In the genomic region with DNA sequence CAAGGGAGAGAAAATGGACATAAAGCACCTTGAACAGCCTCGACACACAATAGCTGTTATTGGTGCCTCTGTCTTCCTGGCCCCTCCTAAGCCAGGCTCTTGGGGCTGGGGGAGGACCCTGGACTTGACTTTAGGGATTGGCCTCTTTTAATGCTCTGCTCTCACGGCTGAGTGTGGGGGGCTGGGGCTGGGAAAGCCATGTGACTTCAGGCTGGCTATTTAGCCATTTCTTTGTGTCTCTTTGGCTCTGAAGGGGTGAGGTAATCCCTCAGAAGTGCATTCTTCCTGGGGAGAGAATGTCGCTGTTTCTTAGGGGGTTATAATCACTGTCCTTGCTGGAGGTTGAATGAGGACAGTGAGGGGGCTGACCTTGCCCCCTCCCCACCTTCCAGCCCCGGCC, we compare ENCODE assay signal across 17 cellular contexts. TPM values are rescaled to one million over a fixed set of nuclear protein-coding genes. Genes with fewer than 3 reads are reported as not detected.
DNase-seq lines count a peak whose midpoint lies in the region; ATAC-seq lines count a peak whose summit lies in the region.
"Had no signal": no experiment of that assay in that cellular context is flagged by ENCODE, and none has a peak within 500 bp of the region (broad histone marks: within the 10 kb centered on the region; RNA-seq: fewer than 3 reads in every experiment).

No MANE protein-coding gene starts in this region.

- H2BK120ac ChIP-seq in trophoblast cell (ENCODE audit: insufficient read depth, low read length, poor library complexity): peak overlapping the region; percentile 10

- peak overlapping the region; percentile 58 for H4K91ac ChIP-seq in trophoblast cell (ENCODE audit: low read depth, low read length)

- peak overlapping the region; percentile 35 for H2AFZ ChIP-seq in trophoblast cell (ENCODE audit: insufficient read depth, low read length, poor library complexity)
- H2AFZ ChIP-seq: parathyroid adenoma had no signal

- peaks cover 12% of the 10 kb centered on the region for H3K4me1 ChIP-seq in iPS-18a (ENCODE audit: control insufficient read depth, low read depth, low read length)
- peaks cover 13 to 19% of the 10 kb centered on the region in 2 experiments for H3K4me1 ChIP-seq in trophoblast cell (ENCODE audit: control insufficient read depth in 1 of 2, insufficient read depth in 2 of 2, low read length in 2 of 2)
- H3K4me1 ChIP-seq: parathyroid adenoma had no signal

- H3K27me3 ChIP-seq in iPS-18a (ENCODE audit: control insufficient read depth, insufficient read depth, low read length): no peaks in the 10 kb centered on the region
- no peaks in the 10 kb centered on the region for H3K27me3 ChIP-seq in trophoblast cell (ENCODE audit: insufficient read depth, low read length)
- no peaks in the 10 kb centered on the region; the same call in 1 of the 2 replicates for H3K27me3 ChIP-seq in MG63
- H3K27me3 ChIP-seq: vagina had no signal

- H3K27ac ChIP-seq in iPS-18a (ENCODE audit: low read length) (no peak overlapping the region), trophoblast cell (ENCODE audit: low read depth, low read length) (peak overlapping the region; percentile 29)
- H3K27ac ChIP-seq: parathyroid adenoma, vagina had no signal

- no peak overlapping the region for H3K4me2 ChIP-seq in trophoblast cell (ENCODE audit: low read length)

- H3K79me2 ChIP-seq in trophoblast cell (ENCODE audit: control insufficient read depth, insufficient read depth, low read length, poor library complexity): no peaks in the 10 kb centered on the region
- H3K79me2 ChIP-seq: parathyroid adenoma had no signal

- H3K23ac ChIP-seq in trophoblast cell (ENCODE audit: low read length): no peak overlapping the region

- no peak overlapping the region for H3K4ac ChIP-seq in trophoblast cell (ENCODE audit: low read depth, low read length)

- H3K79me1 ChIP-seq in trophoblast cell (ENCODE audit: low read length): peaks cover 12% of the 10 kb centered on the region

- H2BK12ac ChIP-seq in trophoblast cell (ENCODE audit: low read length): peak overlapping the region; percentile 42

- WGBS in trophoblast cell (ENCODE audit: extremely low coverage, insufficient coverage, insufficient read length): no CpG with 5 or more reads among the region's 4 CpGs

- H3K9ac ChIP-seq in iPS-18a (ENCODE audit: low read length) (peak overlapping the region; percentile 9), trophoblast cell (ENCODE audit: low read length) (no peak overlapping the region)
- H3K9ac ChIP-seq: parathyroid adenoma had no signal

- no peak for ATAC-seq in GM19023 (IDR thresholded peaks at IDR 0.05; ENCODE audit: unreplicated experiment)
- ATAC-seq: esophagus mucosa had no signal

- no peak overlapping the region for H2BK5ac ChIP-seq in trophoblast cell (ENCODE audit: low read depth, low read length, poor library complexity)

- no peak overlapping the region for H3K14ac ChIP-seq in trophoblast cell (ENCODE audit: low read length)

- no peak overlapping the region for H3K4me3 ChIP-seq in iPS-18a (ENCODE audit: low read length)
- H3K4me3 ChIP-seq in trophoblast cell (ENCODE audit: low read depth, low read length): no peak overlapping the region
- H3K4me3 ChIP-seq in MG63: no peak overlapping the region
- H3K4me3 ChIP-seq: lung, vagina had no signal

- H3K9me3 ChIP-seq in iPS-18a (ENCODE audit: control insufficient read depth, low read depth, low read length) (no peaks in the 10 kb centered on the region), trophoblast cell (ENCODE audit: insufficient read depth, low read depth, low read length) (peaks cover 6% of the 10 kb centered on the region), MG63 (no peaks in the 10 kb centered on the region)
- H3K9me3 ChIP-seq: vagina had no signal

- H4K12ac ChIP-seq in trophoblast cell (ENCODE audit: low read depth, low read length): peak overlapping the region; percentile 16

- DNase-seq in GM03348 (ENCODE audit: low spot score) (peak; percentile 44), NCI-H524 treated with DMSO at 0.1 percent for 48 hours (lab: John Stamatoyannopoulos, UW) (peak; percentile 60), trophoblast cell (no peak), MG63 (no peak), T-helper 1 cell (no peak)
- DNase-seq in activated CD4-positive, alpha-beta T cell treated with anti-CD3 and anti-CD28 coated beads for 48 hours: no peak
- DNase-seq: activated CD4-positive, alpha-beta T cell treated with anti-CD3 and anti-CD28 coated beads for 1 hour; activated T-cell treated with anti-CD3 and anti-CD28 coated beads for 4 hours; AML-193; DND-41; NCI-H1930 had no signal

- H3K36me3 ChIP-seq in iPS-18a (ENCODE audit: control insufficient read depth, low read depth, low read length) (no peaks in the 10 kb centered on the region), trophoblast cell (ENCODE audit: control insufficient read depth in 1 of 2, insufficient read depth in 2 of 2, low read length in 2 of 2) (no peaks in the 10 kb centered on the region), MG63 (no peaks in the 10 kb centered on the region)
- H3K36me3 ChIP-seq: vagina had no signal

- peak overlapping the region; percentile 24 for H4K8ac ChIP-seq in trophoblast cell (ENCODE audit: low read depth, low read length)

- H2AK5ac ChIP-seq in trophoblast cell (ENCODE audit: low read length): no peak overlapping the region

- no peak overlapping the region for H3K18ac ChIP-seq in trophoblast cell (ENCODE audit: low read length)

RNA-seq across cellular contexts. Expression of a gene that starts 26.2 kb away (rescaled TPM):
- 28.9 and 31.1 TPM in 2 replicates for polyA plus RNA-seq in trophoblast cell (2013)
- 25.6 and 30.3 TPM in 2 replicates for total RNA-seq in MG63 (2014; rRNA removed; shearing (Covaris generic); ENCODE audit: low replicate concordance)

Comparison
In these comparisons a context has a peak if more than half of its experiments do, and no peak if none do; other contexts are left out.
1. DNase-seq: peak in GM03348 (single experiment) and NCI-H524 treated with DMSO at 0.1 percent for 48 hours (single experiment); none in trophoblast cell (0 of 2), MG63 (single experiment), T-helper 1 cell (0 of 5) and activated CD4-positive, alpha-beta T cell treated with anti-CD3 and anti-CD28 coated beads for 48 hours (single experiment).